In genomic region chr3:188001052-188001567, GRCh38 we compare ENCODE assay signal across 13 cellular contexts.
DNase-seq lines count a peak whose midpoint lies in the region; ATAC-seq and TF ChIP-seq lines count a peak whose summit lies in the region.
"Had no signal": no experiment of that assay in that cellular context is flagged by ENCODE, and none has a peak within 500 bp of the region (broad histone marks: within the 10 kb centered on the region; RNA-seq: fewer than 3 reads in every experiment).

No MANE protein-coding gene starts in this region.

- H3K79me2 ChIP-seq in Karpas-422 (ENCODE audit: low read length) = no peaks in the 10 kb centered on the region

- H3K27ac ChIP-seq in Karpas-422 (ENCODE audit: low read length) (peak overlapping the region; percentile 91), foreskin keratinocyte (no peak overlapping the region)
- H3K27ac ChIP-seq in naive thymus-derived CD4-positive, alpha-beta T cell (ENCODE audit: low read depth, low read length) = no peak overlapping the region

- DNase-seq in NCI-H510A treated with DMSO at 0.1 percent for 48 hours (lab: John Stamatoyannopoulos, UW) (peak; percentile 57), NCI-H510A (lab: John Stamatoyannopoulos, UW) (no peak), Karpas-422 (no peak), T-cell (no peak), foreskin keratinocyte (no peak)
- DNase-seq in naive thymus-derived CD4-positive, alpha-beta T cell = no peak
- DNase-seq: ACHN, aorta had no signal

- H3K4me3 Mint-ChIP-seq in T-cell = peak overlapping the region in 1 of 3 donors; percentile 75
- peak overlapping the region in 6 of 10 donors; percentile 3 to 73 (median 35) for H3K4me3 Mint-ChIP-seq in naive thymus-derived CD4-positive, alpha-beta T cell

- no peak for TF ChIP-seq CTCF in foreskin keratinocyte (conservative IDR thresholded peaks at IDR 0.05)

- no peaks in the 10 kb centered on the region for H3K36me3 Mint-ChIP-seq in T-cell
- peaks cover 0 to 20% (median 0%) of the 10 kb centered on the region in 5 donors for H3K36me3 Mint-ChIP-seq in naive thymus-derived CD4-positive, alpha-beta T cell

- no peaks in the 10 kb centered on the region for H3K9me3 ChIP-seq in Karpas-422 (ENCODE audit: low read length)
- H3K9me3 ChIP-seq in naive thymus-derived CD4-positive, alpha-beta T cell (ENCODE audit: control insufficient read depth in 2 of 3, low read length in 3 of 3) = no peaks in the 10 kb centered on the region
- H3K9me3 ChIP-seq: HAP-1 had no signal

- H3K9me3 Mint-ChIP-seq in T-cell = no peaks in the 10 kb centered on the region
- H3K9me3 Mint-ChIP-seq in naive thymus-derived CD4-positive, alpha-beta T cell = peaks cover 0 to 2% (median 0%) of the 10 kb centered on the region in 11 donors

- H3K27me3 ChIP-seq in Karpas-422 (ENCODE audit: low read length) = no peaks in the 10 kb centered on the region
- H3K27me3 ChIP-seq in naive thymus-derived CD4-positive, alpha-beta T cell (ENCODE audit: control insufficient read depth in 2 of 2, insufficient read depth in 2 of 2, low read length in 2 of 2) = no peaks in the 10 kb centered on the region
- no peaks in the 10 kb centered on the region for H3K27me3 ChIP-seq in foreskin keratinocyte

- peak overlapping the region; percentile 61; the same call in 1 of the 2 replicates for H3K9ac ChIP-seq in Karpas-422 (ENCODE audit: low read length)

- no peaks in the 10 kb centered on the region for H3K27me3 Mint-ChIP-seq in T-cell
- no peaks in the 10 kb centered on the region for H3K27me3 Mint-ChIP-seq in naive thymus-derived CD4-positive, alpha-beta T cell

- peak overlapping the region; percentile 74 for H3K4me2 ChIP-seq in Karpas-422 (ENCODE audit: low read depth, low read length, poor library complexity, severe bottlenecking)

- H2AFZ ChIP-seq in Karpas-422 (ENCODE audit: low read length) = no peak overlapping the region

- peak overlapping the region; percentile 94 to 98 for H3K27ac Mint-ChIP-seq in T-cell
- H3K27ac Mint-ChIP-seq in naive thymus-derived CD4-positive, alpha-beta T cell = peak overlapping the region; percentile 7 to 94 (median 67)
- H3K27ac Mint-ChIP-seq: progenitor cell of endocrine pancreas had no signal

- POLR2A ChIA-PET in T-cell (lab: Charles Lee) = interaction anchor here in 1 of 2 donors (0.6 kb wide), 1 partner anchor 30 kb away, joined by 5 read pairs; no protein-coding TSS in a partner anchor
- POLR2A ChIA-PET in naive thymus-derived CD4-positive, alpha-beta T cell (lab: Charles Lee) = interaction anchor here (1.3 kb wide), 1 partner anchor 254 kb away, joined by 3 read pairs; no protein-coding TSS in a partner anchor

- no peaks in the 10 kb centered on the region for H4K20me1 ChIP-seq in Karpas-422 (ENCODE audit: insufficient read depth, low read depth, low read length)

- H3K4me1 Mint-ChIP-seq in T-cell = peaks cover 67 to 70% (median 67%) of the 10 kb centered on the region in 3 donors
- H3K4me1 Mint-ChIP-seq in naive thymus-derived CD4-positive, alpha-beta T cell = peaks cover 39 to 71% (median 58%) of the 10 kb centered on the region in 7 donors

- no peak for ATAC-seq in T-cell (replicated peaks in 1 of 4)
- no peak for ATAC-seq in naive thymus-derived CD4-positive, alpha-beta T cell
- ATAC-seq in GM19455 (IDR thresholded peaks at IDR 0.05; ENCODE audit: unreplicated experiment) = no peak
- ATAC-seq in foreskin keratinocyte = no peak
- ATAC-seq in GM19023 (IDR thresholded peaks at IDR 0.05; ENCODE audit: unreplicated experiment) = no peak
- ATAC-seq: Panc1 had no signal

- no peaks in the 10 kb centered on the region for H3K36me3 ChIP-seq in Karpas-422 (ENCODE audit: insufficient read depth, low read length)
- H3K36me3 ChIP-seq in naive thymus-derived CD4-positive, alpha-beta T cell (ENCODE audit: control insufficient read depth in 2 of 3, insufficient read depth in 3 of 3, low read length in 3 of 3) = no peaks in the 10 kb centered on the region
- H3K36me3 ChIP-seq: HAP-1 had no signal

- H3K4me1 ChIP-seq in Karpas-422 (ENCODE audit: low read length) (peaks cover 72% of the 10 kb centered on the region), foreskin keratinocyte (no peaks in the 10 kb centered on the region)
- H3K4me1 ChIP-seq in naive thymus-derived CD4-positive, alpha-beta T cell (ENCODE audit: control insufficient read depth in 2 of 2, insufficient read depth in 2 of 2, low read length in 2 of 2) = peaks cover 26 to 34% of the 10 kb centered on the region in 2 donors

- CTCF ChIA-PET in T-cell (lab: Charles Lee) = no interaction called here
- CTCF ChIA-PET in naive thymus-derived CD4-positive, alpha-beta T cell (lab: Charles Lee) = no interaction called here

- no peaks in the 10 kb centered on the region for H3K9me2 ChIP-seq in Karpas-422 (replicated peaks; ENCODE audit: insufficient read depth, low read length)

- intact Hi-C loops in naive thymus-derived CD4-positive, alpha-beta T cell (cut with micrococcal nuclease) = loop anchor here (2.0 to 5.0 kb wide), 5 partner anchors 22 to 198 kb away; partner anchors contain the start of gene LPP (in 1 of the 2)

- no peak overlapping the region for H3K4me3 ChIP-seq in Karpas-422 (ENCODE audit: low read length)
- H3K4me3 ChIP-seq in naive thymus-derived CD4-positive, alpha-beta T cell (ENCODE audit: low read length) = no peak overlapping the region
- H3K4me3 ChIP-seq: HAP-1 had no signal
